In the genomic region with DNA sequence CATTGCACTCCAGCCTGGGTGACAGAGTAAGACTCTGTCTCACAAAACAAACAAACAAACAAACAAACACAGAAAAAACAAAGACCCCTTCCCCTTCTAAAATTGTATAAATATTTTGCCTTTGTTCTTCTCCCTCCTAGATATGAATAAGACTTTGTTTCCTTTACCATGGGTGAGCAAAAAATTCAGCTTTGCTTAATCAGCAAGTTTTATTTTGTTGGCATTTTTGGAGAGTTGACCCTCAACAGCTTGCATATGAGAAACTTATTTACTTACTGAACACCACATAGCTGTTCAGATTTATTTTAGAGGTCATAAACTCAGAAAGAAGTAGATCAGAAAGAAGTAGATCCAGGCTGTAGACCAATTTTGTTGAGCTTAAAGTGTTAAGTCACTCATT, we compare ENCODE assay signal across 27 cellular contexts.
"Had no signal": no experiment of that assay in that cellular context is flagged by ENCODE, and none has a peak within 500 bp of the region (broad histone marks: within the 10 kb centered on the region; RNA-seq: fewer than 3 reads in every experiment).

No MANE protein-coding gene starts in this region.

- DNase-seq: stimulated activated CD4-positive, alpha-beta T cell treated with anti-CD3 and anti-CD28 coated beads, Interleukin-2, amount 100 ng/mL, for 48 hours; stimulated activated CD4-positive, alpha-beta T cell treated with anti-CD3 and anti-CD28 coated beads, Interleukin-4, amount 100 ng/mL, for 1 hour; stimulated activated CD4-positive, alpha-beta T cell treated with anti-CD3 and anti-CD28 coated beads, Interleukin-4, amount 100 ng/mL, for 24 hours; stimulated activated CD4-positive, alpha-beta T cell treated with anti-CD3 and anti-CD28 coated beads, Interleukin-4, amount 100 ng/mL, for 4 hours; stimulated activated CD8-positive, alpha-beta memory T cell treated with anti-CD3 and anti-CD28 coated beads, Interleukin-4, amount 100 ng/mL, for 48 hours; stimulated activated naive B cell treated with anti-CD40 and anti-IgM and Interleukin-4, amounts not matched to agents 10 μg/mL and 1 μg/mL and 100 μg/mL, for 72 hours; stimulated activated naive CD4-positive, alpha-beta T cell; stimulated activated naive CD4-positive, alpha-beta T cell treated with Interleukin-2 at 50 U/mL for 16 hours; stimulated activated naive CD8-positive, alpha-beta T cell treated with anti-CD3 and anti-CD28 coated beads, Interleukin-15, amount 100 ng/mL, for 72 hours; stimulated activated naive CD8-positive, alpha-beta T cell treated with anti-CD3 and anti-CD28 coated beads, Interleukin-15, Interleukin-2, amounts not matched to agents 100 U/mL and 50 U/mL, for 24 hours; stomach; substantia nigra; testis; thyroid gland; tibial artery; transverse colon; trophoblast cell; upper lobe of left lung; upper lobe of right lung; uterus had no signal

- H3K27ac ChIP-seq: stomach, suprapubic skin, testis, thoracic aorta, thyroid gland, tibial artery, tibial nerve, transverse colon, upper lobe of left lung, upper lobe of right lung, uterus, vagina had no signal

- ATAC-seq: stimulated activated effector memory CD8-positive, alpha-beta T cell treated with anti-CD3 and anti-CD28 coated beads, Interleukin-12 subunit alpha, Interleukin-12 subunit beta, amount 100 ng/mL, for 72 hours; stimulated activated memory B cell treated with anti-CD40 and anti-IgM and Interleukin-4, amounts not matched to agents 10 μg/mL and 1 μg/mL and 100 μg/mL, for 72 hours; stimulated activated naive B cell treated with anti-CD40 and anti-IgM and Interleukin-4, amounts not matched to agents 10 μg/mL and 1 μg/mL and 100 μg/mL, for 72 hours; stimulated activated naive CD8-positive, alpha-beta T cell treated with anti-CD3 and anti-CD28 coated beads, Interleukin-15, amount 100 ng/mL, for 72 hours; stimulated activated naive CD8-positive, alpha-beta T cell treated with anti-CD3 and anti-CD28 coated beads, Interleukin-15, Interleukin-2, amounts not matched to agents 100 U/mL and 50 U/mL, for 24 hours; upper lobe of right lung had no signal

- H3K9me3 ChIP-seq: stomach, suprapubic skin, testis, thoracic aorta, thyroid gland, tibial artery, tibial nerve, transverse colon, upper lobe of left lung, upper lobe of right lung, uterus, vagina had no signal

- H3K27me3 ChIP-seq: stomach, suprapubic skin, testis, thyroid gland, tibial artery, tibial nerve, transverse colon, upper lobe of left lung, upper lobe of right lung, uterus, vagina had no signal

- FAIRE-seq: urothelium cell line had no signal

- H3K36me3 ChIP-seq: stomach, suprapubic skin, thoracic aorta, thyroid gland, tibial artery, tibial nerve, transverse colon, upper lobe of left lung, upper lobe of right lung, uterus, vagina had no signal

- H3K4me1 ChIP-seq: stomach, suprapubic skin, testis, tibial artery, tibial nerve, transverse colon, upper lobe of left lung, upper lobe of right lung, uterus, vagina had no signal

- H3K4me3 ChIP-seq: stomach, suprapubic skin, testis, thoracic aorta, thyroid gland, tibial artery, tibial nerve, transverse colon, upper lobe of left lung, upper lobe of right lung, uterus, vagina had no signal
